ENCODE assay signal across 8 cellular contexts in the genomic region with DNA sequence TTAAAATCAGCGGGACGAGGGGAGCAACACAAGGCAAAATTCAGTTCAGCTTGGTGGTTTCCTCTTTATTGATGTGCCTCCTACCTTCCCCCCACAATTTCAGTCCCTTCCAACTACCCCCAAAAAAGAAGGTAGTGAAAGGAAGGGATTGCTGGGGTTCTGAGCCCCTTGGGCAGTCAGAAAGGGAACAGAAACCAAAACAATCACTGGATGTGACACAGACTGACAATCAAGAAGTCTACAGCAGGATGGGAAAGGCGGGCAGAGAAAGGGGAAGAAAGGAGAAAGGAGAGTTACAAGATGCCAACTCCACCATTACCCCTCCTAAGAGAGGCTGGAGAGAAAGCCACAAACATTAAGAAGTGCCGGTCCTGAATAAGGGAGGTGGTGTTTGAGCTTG. TPM values are rescaled to one million over a fixed set of nuclear protein-coding genes. Genes with fewer than 3 reads are reported as not detected.
DNase-seq lines count a peak whose midpoint lies in the region; ATAC-seq, FAIRE-seq and TF ChIP-seq lines count a peak whose summit lies in the region.

No MANE protein-coding gene starts in this region.

- intact Hi-C loops in gastrocnemius medialis (cut with DNase I; ENCODE audit: low total_unique reads), result loop anchor here (5.0 kb wide), 1 partner anchor 912 kb away; the partner anchor contains the start of gene PER1

- H3K36me3 ChIP-seq in gastrocnemius medialis, result peaks cover 0 to 40% of the 10 kb centered on the region in 2 donors

- H3K27ac ChIP-seq in RWPE1, result peak overlapping the region; percentile 90; the same call in 1 of the 2 replicates
- peak overlapping the region; percentile 92 to 99 (median 98) for H3K27ac ChIP-seq in gastrocnemius medialis

- DNase-seq in GM19239 (ENCODE audit: insufficient read length, low spot score), result no peak
- DNase-seq in RWPE1 (ENCODE audit: low spot score), result no peak
- no peak for DNase-seq in epithelial cell of proximal tubule (ENCODE audit: low read depth)
- no peak for DNase-seq in gastrocnemius medialis
- no peak for DNase-seq in stimulated activated CD4-positive, alpha-beta T cell treated with anti-CD3 and anti-CD28 coated beads, Interleukin-2, amount 100 ng/mL, for 48 hours
- DNase-seq in NCI-H1417 (lab: John Stamatoyannopoulos, UW), result no peak
- no peak for DNase-seq in HPDE6-E6E7 (ENCODE audit: extremely low spot score)

- no peaks in the 10 kb centered on the region for H3K9me3 ChIP-seq in gastrocnemius medialis

- POLR2A ChIA-PET in RWPE1 (lab: Yijun Ruan, JAX; ENCODE audit: low non-redundant PET), result no interaction called here

- H3K27me3 ChIP-seq in gastrocnemius medialis, result no peaks in the 10 kb centered on the region

- H3K4me3 ChIP-seq in epithelial cell of proximal tubule (ENCODE audit: low read depth, low read length) (peak overlapping the region; percentile 82), gastrocnemius medialis (peak overlapping the region; percentile 49 to 99 (median 80))

- FAIRE-seq in GM19239 (lab: Jason Lieb, UNC), result peak; percentile 81

- H3K4me1 ChIP-seq in gastrocnemius medialis, result peaks cover 26 to 33% of the 10 kb centered on the region in 2 donors

- in situ Hi-C loops in gastrocnemius medialis (cut with MboI; ENCODE audit: low sequenced_read_pairs in 4 of 4), result no loop called here

- ATAC-seq in gastrocnemius medialis (no peak), HG03280 (IDR thresholded peaks at IDR 0.05; ENCODE audit: unreplicated experiment) (no peak)

- CTCF ChIA-PET in RWPE1 (lab: Yijun Ruan, JAX), result no interaction called here

- TF ChIP-seq CTCF in RWPE1 (conservative IDR thresholded peaks at IDR 0.05; ENCODE audit: low read depth) (no peak), epithelial cell of proximal tubule (conservative IDR thresholded peaks at IDR 0.05; ENCODE audit: low read depth, low read length) (no peak), gastrocnemius medialis (IDR thresholded peaks at IDR 0.05 in 4 of 5, conservative IDR thresholded peaks at IDR 0.05 in 1 of 5) (no peak)

- no peak for TF ChIP-seq POLR2A in gastrocnemius medialis (IDR thresholded peaks at IDR 0.05)

RNA-seq across cellular contexts. Expression of gene PHF23, which starts 1.1 kb away (rescaled TPM):
- total RNA-seq in epithelial cell of proximal tubule, result 27.1 and 42.8 TPM in 2 replicates
- total RNA-seq in gastrocnemius medialis, result 10 to 100 TPM; 16.9 to 31.8 (median 24.1) TPM

RNA-seq across cellular contexts. Expression of gene GABARAP, which starts 1.9 kb away (rescaled TPM):
- total RNA-seq in epithelial cell of proximal tubule (298 and 570 TPM in 2 replicates), gastrocnemius medialis (100 to 1,000 TPM; 207 to 626 (median 258) TPM)

RNA-seq across cellular contexts. Expression of gene DVL2, which starts 6.1 kb away (rescaled TPM):
- 46.5 and 68.0 TPM in 2 replicates for total RNA-seq in epithelial cell of proximal tubule
- total RNA-seq in gastrocnemius medialis, result 10 to 100 TPM; 15.5 to 22.6 (median 20.5) TPM

RNA-seq across cellular contexts. Expression of gene CTDNEP1, which starts 11.2 kb away (rescaled TPM):
- total RNA-seq in epithelial cell of proximal tubule, result 36.4 and 58.5 TPM in 2 replicates
- 100 to 1,000 TPM in 3 of 4 donors, 10 to 100 TPM in 1; 71.5 to 150 (median 111) TPM for total RNA-seq in gastrocnemius medialis

RNA-seq across cellular contexts. Expression of gene ELP5, which starts 11.6 kb away (rescaled TPM):
- total RNA-seq in epithelial cell of proximal tubule (37.0 and 54.8 TPM in 2 replicates), gastrocnemius medialis (10 to 100 TPM; 13.3 to 52.7 (median 26.7) TPM)
